Comparison of ENCODE assay signal across 32 cellular contexts in genomic region chr12:99765469-99766114, GRCh38.
"Had no signal": no experiment of that assay in that cellular context is flagged by ENCODE, and none has a peak within 500 bp of the region (broad histone marks: within the 10 kb centered on the region; RNA-seq: fewer than 3 reads in every experiment).

No MANE protein-coding gene starts in this region.

- ATAC-seq: activated CD4-positive, CD25-positive, alpha-beta regulatory T cell treated with anti-CD3 and anti-CD28 coated beads, Interleukin-2, amount 50 U/mL, for 24 hours; activated naive CD4-positive, alpha-beta T cell treated with anti-CD3 and anti-CD28 coated beads, Interleukin-2, amount 50 U/mL, for 72 hours; activated T-cell treated with anti-CD3 and anti-CD28 coated beads, Interleukin-2, amount 50 U/mL, for 72 hours; T-helper 17 cell had no signal

- DNase-seq: activated B cell treated with CpG ODN at 0.5 μM for 24 hours; activated CD4-positive, alpha-beta T cell treated with anti-CD3 and anti-CD28 coated beads for 48 hours; activated CD4-positive, alpha-beta T cell treated with anti-CD3 and anti-CD28 coated beads, Interleukin-2, amount 50 U/mL, for 1 hour; activated CD4-positive, alpha-beta T cell treated with anti-CD3 and anti-CD28 coated beads, Interleukin-2, amount 50 U/mL, for 48 hours; activated CD8-positive, alpha-beta memory T cell treated with anti-CD3 and anti-CD28 coated beads, Interleukin-2, amount 50 U/mL, for 48 hours; activated gamma-delta T cell; activated naive CD4-positive, alpha-beta T cell; activated naive CD4-positive, alpha-beta T cell treated with anti-CD3 and anti-CD28 coated beads, Interleukin-2, amount 10 ng/mL, durations not matched to agents 7 days and 5 days; activated naive CD8-positive, alpha-beta T cell treated with anti-CD3 and anti-CD28 coated beads, Interleukin-2, amount 10 ng/mL, durations not matched to agents 7 days and 5 days; activated T-cell treated with anti-CD3 and anti-CD28 coated beads for 4 hours; activated T-cell treated with anti-CD3 and anti-CD28 coated beads, Interleukin-2, amount 50 U/mL, for 24 hours; activated T-cell treated with anti-CD3 and anti-CD28 coated beads, Interleukin-2, amount 50 U/mL, for 72 hours; anterior cingulate cortex; central memory CD4-positive, alpha-beta T cell; cerebellar nuclear complex; colonic mucosa; dorsolateral prefrontal cortex; effector memory CD4-positive, alpha-beta T cell; endodermal cell; foreskin fibroblast; head of caudate nucleus; T-helper 1 cell; T-helper 17 cell; T1000; WERI-Rb-1 had no signal

- H3K4me1 ChIP-seq: breast epithelium, colonic mucosa had no signal

- H3K9me3 ChIP-seq: breast epithelium, colonic mucosa had no signal

- H3K27ac Mint-ChIP-seq: activated B cell treated with CpG ODN at 0.5 μM for 24 hours; activated naive CD4-positive, alpha-beta T cell treated with anti-CD3 and anti-CD28 coated beads, Interleukin-2, amount 10 ng/mL, durations not matched to agents 7 days and 5 days; activated naive CD4-positive, alpha-beta T cell treated with anti-CD3 and anti-CD28 coated beads, Interleukin-2, amount 50 U/mL, for 72 hours; activated naive CD8-positive, alpha-beta T cell treated with anti-CD3 and anti-CD28 coated beads, Interleukin-2, amount 10 ng/mL, durations not matched to agents 7 days and 5 days; activated T-cell treated with anti-CD3 and anti-CD28 coated beads, Interleukin-2, amount 50 U/mL, for 24 hours; activated T-cell treated with anti-CD3 and anti-CD28 coated beads, Interleukin-2, amount 50 U/mL, for 72 hours; brain; dendritic cell treated with granulocyte-macrophage colony-stimulating factor and Interleukin-4, amounts not matched to agents 40 ng/mL and 50 ng/mL, for 4 days; T-helper 17 cell; T-helper 2 cell treated with Interferon-gamma antibody and Interleukin-4, amounts not matched to agents 5 μg/mL and 100 μg/mL, for 36 hours had no signal

- H3K9me3 Mint-ChIP-seq: activated B cell treated with CpG ODN at 0.5 μM for 24 hours; activated naive CD4-positive, alpha-beta T cell treated with anti-CD3 and anti-CD28 coated beads, Interleukin-2, amount 10 ng/mL, durations not matched to agents 7 days and 5 days; activated naive CD8-positive, alpha-beta T cell treated with anti-CD3 and anti-CD28 coated beads, Interleukin-2, amount 10 ng/mL, durations not matched to agents 7 days and 5 days; activated T-cell treated with anti-CD3 and anti-CD28 coated beads, Interleukin-2, amount 50 U/mL, for 24 hours; brain; dendritic cell treated with granulocyte-macrophage colony-stimulating factor and Interleukin-4, amounts not matched to agents 40 ng/mL and 50 ng/mL, for 4 days; endodermal cell; T-helper 2 cell treated with Interferon-gamma antibody and Interleukin-4, amounts not matched to agents 5 μg/mL and 100 μg/mL, for 36 hours had no signal

- H3K4me3 ChIP-seq: breast epithelium, cardiac muscle cell, colonic mucosa, dorsolateral prefrontal cortex had no signal

- H3K27ac ChIP-seq: breast epithelium, cardiac muscle cell, colonic mucosa, WERI-Rb-1 had no signal

- H3K27me3 ChIP-seq: breast epithelium, cardiac muscle cell, colonic mucosa, dorsolateral prefrontal cortex had no signal

- H3K36me3 Mint-ChIP-seq: activated naive CD4-positive, alpha-beta T cell treated with anti-CD3 and anti-CD28 coated beads, Interleukin-2, amount 10 ng/mL, durations not matched to agents 7 days and 5 days; activated naive CD4-positive, alpha-beta T cell treated with anti-CD3 and anti-CD28 coated beads, Interleukin-2, amount 50 U/mL, for 72 hours; activated naive CD8-positive, alpha-beta T cell treated with anti-CD3 and anti-CD28 coated beads, Interleukin-2, amount 10 ng/mL, durations not matched to agents 7 days and 5 days; brain had no signal

- H3K36me3 ChIP-seq: breast epithelium, cardiac muscle cell, colonic mucosa, WERI-Rb-1 had no signal

- H3K27me3 Mint-ChIP-seq: activated B cell treated with CpG ODN at 0.5 μM for 24 hours; activated naive CD4-positive, alpha-beta T cell treated with anti-CD3 and anti-CD28 coated beads, Interleukin-2, amount 10 ng/mL, durations not matched to agents 7 days and 5 days; activated naive CD8-positive, alpha-beta T cell treated with anti-CD3 and anti-CD28 coated beads, Interleukin-2, amount 10 ng/mL, durations not matched to agents 7 days and 5 days; activated T-cell treated with anti-CD3 and anti-CD28 coated beads, Interleukin-2, amount 50 U/mL, for 24 hours; brain; dendritic cell treated with granulocyte-macrophage colony-stimulating factor and Interleukin-4, amounts not matched to agents 40 ng/mL and 50 ng/mL, for 4 days; T-helper 17 cell had no signal

- H3K4me3 Mint-ChIP-seq: activated B cell treated with CpG ODN at 0.5 μM for 24 hours; activated naive CD4-positive, alpha-beta T cell treated with anti-CD3 and anti-CD28 coated beads, Interleukin-2, amount 10 ng/mL, durations not matched to agents 7 days and 5 days; activated naive CD8-positive, alpha-beta T cell treated with anti-CD3 and anti-CD28 coated beads, Interleukin-2, amount 10 ng/mL, durations not matched to agents 7 days and 5 days; activated T-cell treated with anti-CD3 and anti-CD28 coated beads, Interleukin-2, amount 50 U/mL, for 24 hours; activated T-cell treated with anti-CD3 and anti-CD28 coated beads, Interleukin-2, amount 50 U/mL, for 72 hours; brain; dendritic cell treated with granulocyte-macrophage colony-stimulating factor and Interleukin-4, amounts not matched to agents 40 ng/mL and 50 ng/mL, for 4 days; endodermal cell; T-helper 17 cell; T-helper 2 cell treated with Interferon-gamma antibody and Interleukin-4, amounts not matched to agents 5 μg/mL and 100 μg/mL, for 36 hours had no signal

- H3K4me1 Mint-ChIP-seq: activated B cell treated with CpG ODN at 0.5 μM for 24 hours; activated naive CD4-positive, alpha-beta T cell treated with anti-CD3 and anti-CD28 coated beads, Interleukin-2, amount 10 ng/mL, durations not matched to agents 7 days and 5 days; activated naive CD8-positive, alpha-beta T cell treated with anti-CD3 and anti-CD28 coated beads, Interleukin-2, amount 10 ng/mL, durations not matched to agents 7 days and 5 days; T-helper 17 cell had no signal
